Comparison of ENCODE assay signal across 1 cellular context in genomic region chr3:72847751-72848702, GRCh38.
TF ChIP-seq lines count a peak whose summit lies in the region.

Gene SHQ1 (minus strand): TSS chr3:72848445. CDS start chr3:72848340, 105 bp downstream.

TF ChIP-seq in K562, 482 proteins besides CTCF, POLR2A, EP300 and RAD21 (continued from another document and continues in another):
- TF ChIP-seq, protein P1, sequence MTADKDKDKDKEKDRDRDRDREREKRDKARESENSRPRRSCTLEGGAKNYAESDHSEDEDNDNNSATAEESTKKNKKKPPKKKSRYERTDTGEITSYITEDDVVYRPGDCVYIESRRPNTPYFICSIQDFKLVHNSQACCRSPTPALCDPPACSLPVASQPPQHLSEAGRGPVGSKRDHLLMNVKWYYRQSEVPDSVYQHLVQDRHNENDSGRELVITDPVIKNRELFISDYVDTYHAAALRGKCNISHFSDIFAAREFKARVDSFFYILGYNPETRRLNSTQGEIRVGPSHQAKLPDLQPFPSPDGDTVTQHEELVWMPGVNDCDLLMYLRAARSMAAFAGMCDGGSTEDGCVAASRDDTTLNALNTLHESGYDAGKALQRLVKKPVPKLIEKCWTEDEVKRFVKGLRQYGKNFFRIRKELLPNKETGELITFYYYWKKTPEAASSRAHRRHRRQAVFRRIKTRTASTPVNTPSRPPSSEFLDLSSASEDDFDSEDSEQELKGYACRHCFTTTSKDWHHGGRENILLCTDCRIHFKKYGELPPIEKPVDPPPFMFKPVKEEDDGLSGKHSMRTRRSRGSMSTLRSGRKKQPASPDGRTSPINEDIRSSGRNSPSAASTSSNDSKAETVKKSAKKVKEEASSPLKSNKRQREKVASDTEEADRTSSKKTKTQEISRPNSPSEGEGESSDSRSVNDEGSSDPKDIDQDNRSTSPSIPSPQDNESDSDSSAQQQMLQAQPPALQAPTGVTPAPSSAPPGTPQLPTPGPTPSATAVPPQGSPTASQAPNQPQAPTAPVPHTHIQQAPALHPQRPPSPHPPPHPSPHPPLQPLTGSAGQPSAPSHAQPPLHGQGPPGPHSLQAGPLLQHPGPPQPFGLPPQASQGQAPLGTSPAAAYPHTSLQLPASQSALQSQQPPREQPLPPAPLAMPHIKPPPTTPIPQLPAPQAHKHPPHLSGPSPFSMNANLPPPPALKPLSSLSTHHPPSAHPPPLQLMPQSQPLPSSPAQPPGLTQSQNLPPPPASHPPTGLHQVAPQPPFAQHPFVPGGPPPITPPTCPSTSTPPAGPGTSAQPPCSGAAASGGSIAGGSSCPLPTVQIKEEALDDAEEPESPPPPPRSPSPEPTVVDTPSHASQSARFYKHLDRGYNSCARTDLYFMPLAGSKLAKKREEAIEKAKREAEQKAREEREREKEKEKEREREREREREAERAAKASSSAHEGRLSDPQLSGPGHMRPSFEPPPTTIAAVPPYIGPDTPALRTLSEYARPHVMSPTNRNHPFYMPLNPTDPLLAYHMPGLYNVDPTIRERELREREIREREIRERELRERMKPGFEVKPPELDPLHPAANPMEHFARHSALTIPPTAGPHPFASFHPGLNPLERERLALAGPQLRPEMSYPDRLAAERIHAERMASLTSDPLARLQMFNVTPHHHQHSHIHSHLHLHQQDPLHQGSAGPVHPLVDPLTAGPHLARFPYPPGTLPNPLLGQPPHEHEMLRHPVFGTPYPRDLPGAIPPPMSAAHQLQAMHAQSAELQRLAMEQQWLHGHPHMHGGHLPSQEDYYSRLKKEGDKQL (CRISPR knock-in tag; IDR thresholded peaks at IDR 0.05; ENCODE audit: borderline replicate concordance) = no peak
- TF ChIP-seq, protein P2, sequence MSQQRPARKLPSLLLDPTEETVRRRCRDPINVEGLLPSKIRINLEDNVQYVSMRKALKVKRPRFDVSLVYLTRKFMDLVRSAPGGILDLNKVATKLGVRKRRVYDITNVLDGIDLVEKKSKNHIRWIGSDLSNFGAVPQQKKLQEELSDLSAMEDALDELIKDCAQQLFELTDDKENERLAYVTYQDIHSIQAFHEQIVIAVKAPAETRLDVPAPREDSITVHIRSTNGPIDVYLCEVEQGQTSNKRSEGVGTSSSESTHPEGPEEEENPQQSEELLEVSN (IDR thresholded peaks at IDR 0.05; ENCODE audit: borderline replicate concordance in 1 of 2, extremely low read depth in 1 of 2, insufficient read depth in 1 of 2, insufficient read length in 1 of 2, low read depth in 1 of 2, low read length in 1 of 2, poor library complexity in 1 of 2, severe bottlenecking in 1 of 2) = peak; percentile 93
- TF ChIP-seq GABPA (tag; conservative IDR thresholded peaks at IDR 0.05; ENCODE audit: low read depth) (peak; percentile 96), PHB (CRISPR knock-in tag; IDR thresholded peaks at IDR 0.05) (no peak), GTF2F1 (IDR thresholded peaks at IDR 0.05; ENCODE audit: low read depth, low read length) (no peak), HMBOX1 (IDR thresholded peaks at IDR 0.05) (peak; percentile 61; the same call in 1 of the 2 replicates), HLTF (IDR thresholded peaks at IDR 0.05) (no peak), NR2C1 (IDR thresholded peaks at IDR 0.05) (no peak), NR2C1 (tag; IDR thresholded peaks at IDR 0.05) (0 out of 2 replicates have a peak, but pooled peaks have one; percentile 19), ZNF311 (CRISPR knock-in tag; IDR thresholded peaks at IDR 0.05) (no peak), MTF1 (CRISPR knock-in tag; IDR thresholded peaks at IDR 0.05; ENCODE audit: borderline replicate concordance) (no peak), MXI1 (IDR thresholded peaks at IDR 0.05; ENCODE audit: low read depth, low read length) (peak; percentile 81; the same call in 1 of the 2 replicates), ZNF639 (CRISPR knock-in tag; conservative IDR thresholded peaks at IDR 0.05 in 1 of 2, IDR thresholded peaks at IDR 0.05 in 1 of 2) (no peak), SRSF1 (IDR thresholded peaks at IDR 0.05; ENCODE audit: low read depth, low read length) (no peak), CBFA2T3 (IDR thresholded peaks at IDR 0.05) (no peak), ZKSCAN1 (IDR thresholded peaks at IDR 0.05; ENCODE audit: low read depth, low read length) (no peak), ZNF24 (IDR thresholded peaks at IDR 0.05) (no peak), TCF7L2 (IDR thresholded peaks at IDR 0.05; ENCODE audit: low read depth, low read length) (no peak), BRD9 (IDR thresholded peaks at IDR 0.05; ENCODE audit: low read depth, partially characterized antibody) (no peak), CAMTA2 (CRISPR knock-in tag; conservative IDR thresholded peaks at IDR 0.05) (no peak), ARID2 (IDR thresholded peaks at IDR 0.05) (no peak), USF1 (CRISPR knock-in tag; IDR thresholded peaks at IDR 0.05) (no peak), ZNF592 (IDR thresholded peaks at IDR 0.05) (no peak), NBN (IDR thresholded peaks at IDR 0.05; ENCODE audit: low read depth) (no peak), VEZF1 (CRISPR knock-in tag; IDR thresholded peaks at IDR 0.05) (peak; percentile 31; the same call in 1 of the 2 replicates), FOXA3 (CRISPR knock-in tag; conservative IDR thresholded peaks at IDR 0.05 in 1 of 2, IDR thresholded peaks at IDR 0.05 in 1 of 2) (no peak), E2F3 (CRISPR knock-in tag; IDR thresholded peaks at IDR 0.05) (peak; percentile 82), SRSF7 (optimal IDR thresholded peaks at IDR 0.05; ENCODE audit: low read depth, low read length) (no peak), MIER1 (IDR thresholded peaks at IDR 0.05; ENCODE audit: low read depth) (no peak), ETS2 (tag; IDR thresholded peaks at IDR 0.05; ENCODE audit: borderline replicate concordance, poor library complexity, severe bottlenecking) (no peak), EGR1 (conservative IDR thresholded peaks at IDR 0.05) (peak; percentile 52)
- TF ChIP-seq, protein P3, sequence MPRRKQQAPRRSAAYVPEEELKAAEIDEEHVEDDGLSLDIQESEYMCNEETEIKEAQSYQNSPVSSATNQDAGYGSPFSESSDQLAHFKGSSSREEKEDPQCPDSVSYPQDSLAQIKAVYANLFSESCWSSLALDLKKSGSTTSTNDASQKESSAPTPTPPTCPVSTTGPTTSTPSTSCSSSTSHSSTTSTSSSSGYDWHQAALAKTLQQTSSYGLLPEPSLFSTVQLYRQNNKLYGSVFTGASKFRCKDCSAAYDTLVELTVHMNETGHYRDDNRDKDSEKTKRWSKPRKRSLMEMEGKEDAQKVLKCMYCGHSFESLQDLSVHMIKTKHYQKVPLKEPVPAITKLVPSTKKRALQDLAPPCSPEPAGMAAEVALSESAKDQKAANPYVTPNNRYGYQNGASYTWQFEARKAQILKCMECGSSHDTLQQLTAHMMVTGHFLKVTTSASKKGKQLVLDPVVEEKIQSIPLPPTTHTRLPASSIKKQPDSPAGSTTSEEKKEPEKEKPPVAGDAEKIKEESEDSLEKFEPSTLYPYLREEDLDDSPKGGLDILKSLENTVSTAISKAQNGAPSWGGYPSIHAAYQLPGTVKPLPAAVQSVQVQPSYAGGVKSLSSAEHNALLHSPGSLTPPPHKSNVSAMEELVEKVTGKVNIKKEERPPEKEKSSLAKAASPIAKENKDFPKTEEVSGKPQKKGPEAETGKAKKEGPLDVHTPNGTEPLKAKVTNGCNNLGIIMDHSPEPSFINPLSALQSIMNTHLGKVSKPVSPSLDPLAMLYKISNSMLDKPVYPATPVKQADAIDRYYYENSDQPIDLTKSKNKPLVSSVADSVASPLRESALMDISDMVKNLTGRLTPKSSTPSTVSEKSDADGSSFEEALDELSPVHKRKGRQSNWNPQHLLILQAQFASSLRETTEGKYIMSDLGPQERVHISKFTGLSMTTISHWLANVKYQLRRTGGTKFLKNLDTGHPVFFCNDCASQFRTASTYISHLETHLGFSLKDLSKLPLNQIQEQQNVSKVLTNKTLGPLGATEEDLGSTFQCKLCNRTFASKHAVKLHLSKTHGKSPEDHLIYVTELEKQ (CRISPR knock-in tag; IDR thresholded peaks at IDR 0.05) = no peak
- TF ChIP-seq, protein P4, sequence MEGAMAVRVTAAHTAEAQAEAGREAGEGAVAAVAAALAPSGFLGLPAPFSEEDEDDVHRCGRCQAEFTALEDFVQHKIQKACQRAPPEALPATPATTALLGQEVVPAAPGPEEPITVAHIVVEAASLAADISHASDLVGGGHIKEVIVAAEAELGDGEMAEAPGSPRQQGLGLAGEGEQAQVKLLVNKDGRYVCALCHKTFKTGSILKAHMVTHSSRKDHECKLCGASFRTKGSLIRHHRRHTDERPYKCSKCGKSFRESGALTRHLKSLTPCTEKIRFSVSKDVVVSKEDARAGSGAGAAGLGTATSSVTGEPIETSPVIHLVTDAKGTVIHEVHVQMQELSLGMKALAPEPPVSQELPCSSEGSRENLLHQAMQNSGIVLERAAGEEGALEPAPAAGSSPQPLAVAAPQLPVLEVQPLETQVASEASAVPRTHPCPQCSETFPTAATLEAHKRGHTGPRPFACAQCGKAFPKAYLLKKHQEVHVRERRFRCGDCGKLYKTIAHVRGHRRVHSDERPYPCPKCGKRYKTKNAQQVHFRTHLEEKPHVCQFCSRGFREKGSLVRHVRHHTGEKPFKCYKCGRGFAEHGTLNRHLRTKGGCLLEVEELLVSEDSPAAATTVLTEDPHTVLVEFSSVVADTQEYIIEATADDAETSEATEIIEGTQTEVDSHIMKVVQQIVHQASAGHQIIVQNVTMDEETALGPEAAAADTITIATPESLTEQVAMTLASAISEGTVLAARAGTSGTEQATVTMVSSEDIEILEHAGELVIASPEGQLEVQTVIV (CRISPR knock-in tag; IDR thresholded peaks at IDR 0.05; ENCODE audit: borderline replicate concordance) = no peak
- TF ChIP-seq, protein P5, sequence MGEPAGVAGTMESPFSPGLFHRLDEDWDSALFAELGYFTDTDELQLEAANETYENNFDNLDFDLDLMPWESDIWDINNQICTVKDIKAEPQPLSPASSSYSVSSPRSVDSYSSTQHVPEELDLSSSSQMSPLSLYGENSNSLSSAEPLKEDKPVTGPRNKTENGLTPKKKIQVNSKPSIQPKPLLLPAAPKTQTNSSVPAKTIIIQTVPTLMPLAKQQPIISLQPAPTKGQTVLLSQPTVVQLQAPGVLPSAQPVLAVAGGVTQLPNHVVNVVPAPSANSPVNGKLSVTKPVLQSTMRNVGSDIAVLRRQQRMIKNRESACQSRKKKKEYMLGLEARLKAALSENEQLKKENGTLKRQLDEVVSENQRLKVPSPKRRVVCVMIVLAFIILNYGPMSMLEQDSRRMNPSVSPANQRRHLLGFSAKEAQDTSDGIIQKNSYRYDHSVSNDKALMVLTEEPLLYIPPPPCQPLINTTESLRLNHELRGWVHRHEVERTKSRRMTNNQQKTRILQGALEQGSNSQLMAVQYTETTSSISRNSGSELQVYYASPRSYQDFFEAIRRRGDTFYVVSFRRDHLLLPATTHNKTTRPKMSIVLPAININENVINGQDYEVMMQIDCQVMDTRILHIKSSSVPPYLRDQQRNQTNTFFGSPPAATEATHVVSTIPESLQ (CRISPR knock-in tag; IDR thresholded peaks at IDR 0.05) = no peak
